ENCODE assay signal across 8 cellular contexts in genomic region chr9:99824378-99825157, GRCh38. TPM values are rescaled to one million over a fixed set of nuclear protein-coding genes. Genes with fewer than 3 reads are reported as not detected.
DNase-seq lines count a peak whose midpoint lies in the region; ATAC-seq and TF ChIP-seq lines count a peak whose summit lies in the region.

No MANE protein-coding gene starts in this region.

- H3K4me1 ChIP-seq in HUES64 (ENCODE audit: insufficient read depth, low read length) (peaks cover 14% of the 10 kb centered on the region), mucosa of descending colon (ENCODE audit: low read depth) (peaks cover 36% of the 10 kb centered on the region), stomach (peaks cover 17 to 58% (median 49%) of the 10 kb centered on the region in 4 donors)
- H3K4me1 ChIP-seq in effector memory CD4-positive, alpha-beta T cell (ENCODE audit: control insufficient read depth, insufficient read depth, low read length, poor library complexity, severe bottlenecking), result peaks cover 42% of the 10 kb centered on the region

- TF ChIP-seq POLR2A in stomach (IDR thresholded peaks at IDR 0.05), result no peak

- no peak for TF ChIP-seq EP300 in stomach (IDR thresholded peaks at IDR 0.05)

- H3K27ac ChIP-seq in HUES64 (ENCODE audit: low read depth, low read length) (no peak overlapping the region), stomach (peak overlapping the region in 3 of 5 donors; percentile 95 to 100 (median 99))
- no peak overlapping the region for H3K27ac ChIP-seq in effector memory CD4-positive, alpha-beta T cell (ENCODE audit: insufficient read depth, low read length, poor library complexity, severe bottlenecking)

- H3K27me3 ChIP-seq in HUES64 (ENCODE audit: insufficient read depth, low read length) (peaks cover 95% of the 10 kb centered on the region), stomach (peaks cover 0 to 70% (median 30%) of the 10 kb centered on the region in 3 donors)
- H3K27me3 ChIP-seq in effector memory CD4-positive, alpha-beta T cell (replicated peaks; ENCODE audit: control insufficient read depth, insufficient read depth, low read length, poor library complexity, severe bottlenecking), result peaks cover 50% of the 10 kb centered on the region

- DNase-seq in COLO668 (lab: John Stamatoyannopoulos, UW; ENCODE audit: unreplicated experiment), result peak; percentile 8
- DNase-seq in activated CD4-positive, alpha-beta T cell treated with anti-CD3 and anti-CD28 coated beads, Interleukin-2, amount 50 U/mL, for 4 hours, result peak; percentile 61 to 64
- DNase-seq in effector memory CD4-positive, alpha-beta T cell, result peak; percentile 27 to 39 (median 35)
- peak; percentile 53 to 66 (median 56) for DNase-seq in mucosa of descending colon
- DNase-seq in stomach, result peak; percentile 64

- no peak for TF ChIP-seq CTCF in mucosa of descending colon (IDR thresholded peaks at IDR 0.05)
- TF ChIP-seq CTCF in stomach (IDR thresholded peaks at IDR 0.05), result peak in 5 of 7 experiments; percentile 18 to 45 (median 40)

- no peaks in the 10 kb centered on the region for H3K36me3 ChIP-seq in HUES64 (ENCODE audit: insufficient read depth, low read length)
- H3K36me3 ChIP-seq in effector memory CD4-positive, alpha-beta T cell (ENCODE audit: control insufficient read depth, insufficient read depth, low read length), result no peaks in the 10 kb centered on the region
- no peaks in the 10 kb centered on the region for H3K36me3 ChIP-seq in mucosa of descending colon (ENCODE audit: low read depth)
- H3K36me3 ChIP-seq in stomach, result peaks cover 0 to 6% (median 0%) of the 10 kb centered on the region in 4 donors

- ATAC-seq in mucosa of descending colon (no peak), HG02588 (IDR thresholded peaks at IDR 0.05; ENCODE audit: unreplicated experiment) (no peak), HG03460 (IDR thresholded peaks at IDR 0.05; ENCODE audit: unreplicated experiment) (no peak)

- 1% methylated on average over 56 of the region's 56 CpGs for WGBS in HUES64
- 3 to 17% (median 5%) methylated on average over 24 to 56 of the region's 56 CpGs for WGBS in stomach, 5 donors

- H3K9me3 ChIP-seq in HUES64 (ENCODE audit: insufficient read depth, low read depth, low read length), result no peaks in the 10 kb centered on the region
- no peaks in the 10 kb centered on the region for H3K9me3 ChIP-seq in effector memory CD4-positive, alpha-beta T cell (ENCODE audit: control insufficient read depth, low read length)
- no peaks in the 10 kb centered on the region for H3K9me3 ChIP-seq in mucosa of descending colon
- H3K9me3 ChIP-seq in stomach, result no peaks in the 10 kb centered on the region

- H3K9ac ChIP-seq in HUES64 (ENCODE audit: low read depth, low read length), result peak overlapping the region; percentile 56

- intact Hi-C loops in mucosa of descending colon (cut with DNase I, micrococcal nuclease), result no loop called here
- intact Hi-C loops in stomach (cut with DNase I; ENCODE audit: low total_unique reads), result no loop called here

- H3K4me3 ChIP-seq in HUES64 (ENCODE audit: low read length) (peak overlapping the region; percentile 65), mucosa of descending colon (no peak overlapping the region), stomach (peak overlapping the region; percentile 71 to 95 (median 81))
- H3K4me3 ChIP-seq in effector memory CD4-positive, alpha-beta T cell (ENCODE audit: insufficient read depth, low read depth, low read length, poor library complexity, severe bottlenecking), result peak overlapping the region; percentile 80

RNA-seq across cellular contexts. Expression of gene NR4A3, which starts 2.9 kb away (rescaled TPM):
- polyA plus RNA-seq in HUES64 (2013, experiment 1 of 2), result 0.20 TPM
- polyA plus RNA-seq in HUES64 (2013, experiment 2 of 2), result 0.13 TPM
- total RNA-seq in mucosa of descending colon, result 10 to 100 TPM in 1 of 3 donors, under 1 TPM in 2; 0.51 to 25.0 (median 0.69) TPM
- 10 to 100 TPM in 1 of 5 donors, 1 to 10 TPM in 3, under 1 TPM in 1; 0.58 to 51.8 (median 2.6) TPM for total RNA-seq in stomach
- polyA plus RNA-seq in stomach, result 1 to 10 TPM; 1.3 to 4.9 (median 3.9) TPM

Comparison
In these comparisons a context has a peak if more than half of its experiments do, and no peak if none do; other contexts are left out.
1. DNase-seq: peak in every context shown above with its lines; median percentile 64 in stomach; 62 in activated CD4-positive, alpha-beta T cell treated with anti-CD3 and anti-CD28 coated beads, Interleukin-2, amount 50 U/mL, for 4 hours; 56 in mucosa of descending colon; 35 in effector memory CD4-positive, alpha-beta T cell; 8 in COLO668.
2. H3K27ac ChIP-seq: peak in stomach (3 of 5); none in HUES64 (single experiment) and effector memory CD4-positive, alpha-beta T cell (single experiment).